18 cellular contexts compared by ENCODE assay signal in the genomic region with DNA sequence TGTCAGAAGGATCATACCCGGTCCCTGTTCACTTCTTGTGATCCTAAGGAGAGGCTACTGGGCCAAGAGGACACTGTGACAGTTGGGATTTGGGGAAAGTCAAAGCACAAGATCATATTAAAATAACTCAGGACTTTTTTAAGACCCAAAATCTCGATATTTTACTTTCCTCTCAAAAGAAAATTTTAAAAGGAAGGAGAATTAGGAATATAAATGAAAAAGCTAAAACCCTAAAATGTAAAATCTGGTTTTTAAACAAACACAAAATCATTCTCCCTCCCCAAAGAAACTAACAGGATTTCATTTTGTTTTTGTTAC. TPM values are rescaled to one million over a fixed set of nuclear protein-coding genes. Genes with fewer than 3 reads are reported as not detected.
"Had no signal": no experiment of that assay in that cellular context is flagged by ENCODE, and none has a peak within 500 bp of the region (broad histone marks: within the 10 kb centered on the region; RNA-seq: fewer than 3 reads in every experiment).

No MANE protein-coding gene starts in this region.

- ATAC-seq: esophagus mucosa; heart left ventricle; naive thymus-derived CD4-positive, alpha-beta T cell had no signal

- DNase-seq: effector memory CD4-positive, alpha-beta T cell; heart left ventricle; hypothalamus; kidney glomerular epithelial cell; naive thymus-derived CD4-positive, alpha-beta T cell; nephron progenitor cell; occipital lobe; pancreas; right cardiac atrium; small intestine; stimulated activated CD4-positive, alpha-beta T cell treated with anti-CD3 and anti-CD28 coated beads, Interleukin-12 subunit alpha, Interleukin-12 subunit beta, amount 100 ng/mL, for 4 hours; stimulated activated naive CD4-positive, alpha-beta T cell treated with Interleukin-2 at 50 U/mL for 16 hours had no signal

- H3K9me3 ChIP-seq: heart left ventricle, pancreas had no signal

- H3K27ac Mint-ChIP-seq: naive thymus-derived CD4-positive, alpha-beta T cell; nephron progenitor cell; progenitor cell of endocrine pancreas had no signal

- H3K4me3 ChIP-seq: coronary artery, heart left ventricle, pancreas had no signal

- H3K36me3 ChIP-seq: pancreas had no signal

- H3K4me3 Mint-ChIP-seq: naive thymus-derived CD4-positive, alpha-beta T cell; nephron progenitor cell had no signal

- H3K4me1 Mint-ChIP-seq: nephron progenitor cell had no signal

- H3K27me3 ChIP-seq: pancreas had no signal

- H3K27me3 Mint-ChIP-seq: progenitor cell of endocrine pancreas had no signal

- H3K27ac ChIP-seq: pancreas had no signal

RNA-seq across cellular contexts. Expression of gene ALOX5, which starts 36.4 kb away (rescaled TPM):
- total RNA-seq: fibroblast of lung, glomerular endothelial cell, lung microvascular endothelial cell had no signal
